In genomic region chr9:121727295-121728028, GRCh38 we compare ENCODE assay signal across 1 cellular context.
TF ChIP-seq lines count a peak whose summit lies in the region.

No MANE protein-coding gene starts in this region.

TF ChIP-seq in HEK293, 187 proteins besides CTCF, POLR2A, EP300 and RAD21 (continued from another document):
- no peak for TF ChIP-seq ZNF449 (tag by site-specific recombination; IDR thresholded peaks at IDR 0.05)
- TF ChIP-seq ZBTB17 (tag by site-specific recombination; IDR thresholded peaks at IDR 0.05) = no peak
- TF ChIP-seq ZNF707 (tag by site-specific recombination; IDR thresholded peaks at IDR 0.05) = no peak
- TF ChIP-seq ELK4 (IDR thresholded peaks at IDR 0.05; ENCODE audit: borderline replicate concordance, low read depth, low read length) = no peak
